8 cellular contexts compared by ENCODE assay signal in genomic region chr21:43866233-43866632, GRCh38. TPM values are rescaled to one million over a fixed set of nuclear protein-coding genes. Genes with fewer than 3 reads are reported as not detected.
DNase-seq lines count a peak whose midpoint lies in the region; ATAC-seq and TF ChIP-seq lines count a peak whose summit lies in the region.

No MANE protein-coding gene starts in this region.

- peak overlapping the region; percentile 66 for H3K4me3 ChIP-seq in NB4 (ENCODE audit: low read depth, low read length)
- H3K4me3 ChIP-seq in neuron (ENCODE audit: low read length), result peak overlapping the region; percentile 70

- TF ChIP-seq CTCF in NB4 (IDR thresholded peaks at IDR 0.05; ENCODE audit: low read depth, low read length) (no peak), type B pancreatic cell (conservative IDR thresholded peaks at IDR 0.05) (no peak)

- peak; percentile 47 for DNase-seq in ELR (ENCODE audit: low read depth)
- peak; percentile 52 for DNase-seq in NB4 (ENCODE audit: low read depth)
- DNase-seq in activated T-cell treated with anti-CD3 and anti-CD28 coated beads, Interleukin-2, amount 50 U/mL, for 24 hours, result peak; percentile 70
- peak; percentile 49 for DNase-seq in fibroblast of the conjunctiva (ENCODE audit: low read depth)
- DNase-seq in type B pancreatic cell (ENCODE audit: extremely low spot score, unreplicated experiment), result no peak
- DNase-seq in COR-L47 (lab: John Stamatoyannopoulos, UW), result no peak

- ATAC-seq in HG02870 (IDR thresholded peaks at IDR 0.05; ENCODE audit: unreplicated experiment), result no peak

- peak overlapping the region; percentile 84 for H3K4me3 Mint-ChIP-seq in activated T-cell treated with anti-CD3 and anti-CD28 coated beads, Interleukin-2, amount 50 U/mL, for 24 hours
- H3K4me3 Mint-ChIP-seq in type B pancreatic cell, result peak overlapping the region; percentile 89

- peak overlapping the region; percentile 58 for H2AFZ ChIP-seq in neuron (ENCODE audit: low read depth, low read length)

- H3K36me3 ChIP-seq in neuron (ENCODE audit: insufficient read depth, low read length), result peaks cover 9% of the 10 kb centered on the region

- H3K27me3 Mint-ChIP-seq in activated T-cell treated with anti-CD3 and anti-CD28 coated beads, Interleukin-2, amount 50 U/mL, for 24 hours, result no peaks in the 10 kb centered on the region
- H3K27me3 Mint-ChIP-seq in type B pancreatic cell, result peaks cover 2% of the 10 kb centered on the region

- H3K36me3 Mint-ChIP-seq in activated T-cell treated with anti-CD3 and anti-CD28 coated beads, Interleukin-2, amount 50 U/mL, for 24 hours (ENCODE audit: low read depth), result peaks cover 51% of the 10 kb centered on the region
- H3K36me3 Mint-ChIP-seq in type B pancreatic cell, result peaks cover 16% of the 10 kb centered on the region

- H3K4me1 Mint-ChIP-seq in activated T-cell treated with anti-CD3 and anti-CD28 coated beads, Interleukin-2, amount 50 U/mL, for 24 hours (ENCODE audit: low read depth), result peaks cover 49% of the 10 kb centered on the region
- H3K4me1 Mint-ChIP-seq in type B pancreatic cell (ENCODE audit: unreplicated experiment), result peaks cover 26% of the 10 kb centered on the region

- no peaks in the 10 kb centered on the region for H3K27me3 ChIP-seq in neuron (ENCODE audit: insufficient read depth, low read length)

- TF ChIP-seq POLR2A in NB4 (IDR thresholded peaks at IDR 0.05; ENCODE audit: extremely low read depth, insufficient read length), result no peak

- H3K4me1 ChIP-seq in neuron (ENCODE audit: insufficient read depth, low read length), result peaks cover 9% of the 10 kb centered on the region

- H3K27ac Mint-ChIP-seq in activated T-cell treated with anti-CD3 and anti-CD28 coated beads, Interleukin-2, amount 50 U/mL, for 24 hours, result peak overlapping the region; percentile 94
- peak overlapping the region; percentile 92 for H3K27ac Mint-ChIP-seq in type B pancreatic cell

- no peaks in the 10 kb centered on the region for H3K9me3 Mint-ChIP-seq in activated T-cell treated with anti-CD3 and anti-CD28 coated beads, Interleukin-2, amount 50 U/mL, for 24 hours
- no peaks in the 10 kb centered on the region for H3K9me3 Mint-ChIP-seq in type B pancreatic cell

- H3K9me3 ChIP-seq in neuron (ENCODE audit: low read length), result peaks cover 2% of the 10 kb centered on the region

RNA-seq across cellular contexts. Expression of gene AGPAT3, which starts 1.2 kb away (rescaled TPM):
- total RNA-seq in type B pancreatic cell (ENCODE audit: low replicate concordance), result 57.6 and 59.2 TPM in 2 replicates

Comparison
In these comparisons a context has a peak if more than half of its experiments do, and no peak if none do; other contexts are left out.
1. DNase-seq: peak in ELR (single experiment), NB4 (single experiment), activated T-cell treated with anti-CD3 and anti-CD28 coated beads, Interleukin-2, amount 50 U/mL, for 24 hours (single experiment) and fibroblast of the conjunctiva (single experiment); none in type B pancreatic cell (single experiment) and COR-L47 (single experiment).